Comparison of ENCODE assay signal across 1 cellular context in genomic region chr1:92537333-92537884, GRCh38.
A peak's percentile ranks its signal among the peaks of the same experiment; 100 is the strongest.
TF ChIP-seq lines count a peak whose summit lies in the region.

No MANE protein-coding gene starts in this region.

TF ChIP-seq in HepG2, 621 proteins besides CTCF, POLR2A, EP300 and RAD21 (continued from another document):
- TF ChIP-seq ZNF792 (CRISPR knock-in tag; IDR thresholded peaks at IDR 0.05) (no peak), NCOR1 (IDR thresholded peaks at IDR 0.05; ENCODE audit: borderline replicate concordance, low read length) (peak; percentile 6; the same call in 1 of the 2 replicates), ZNF350 (CRISPR knock-in tag; IDR thresholded peaks at IDR 0.05; ENCODE audit: borderline replicate concordance, low read depth) (no peak)
TF ChIP-seq in HepG2: peak in this region for 6.
